Comparison of ENCODE assay signal across 8 cellular contexts in genomic region chr13:44259045-44260042, GRCh38.
DNase-seq lines count a peak whose midpoint lies in the region; ATAC-seq and TF ChIP-seq lines count a peak whose summit lies in the region.

No MANE protein-coding gene starts in this region.

- H3K4me1 Mint-ChIP-seq in CD8-positive, alpha-beta memory T cell, result peaks cover 13 to 25% (median 17%) of the 10 kb centered on the region in 3 donors

- peaks cover 17% of the 10 kb centered on the region for H3K4me1 ChIP-seq in CD8-positive, alpha-beta memory T cell (ENCODE audit: insufficient read depth, low read length)
- peaks cover 28% of the 10 kb centered on the region for H3K4me1 ChIP-seq in skeletal muscle satellite cell (ENCODE audit: control insufficient read depth, insufficient read depth, low read length)

- peak in 4 of 5 donors; percentile 13 to 79 (median 30) for DNase-seq in CD8-positive, alpha-beta memory T cell
- DNase-seq in HL-60 (ENCODE audit: low read depth in 1 of 2, low spot score in 1 of 2) (peak; percentile 66 to 95), cerebellar cortex (ENCODE audit: low spot score) (peak; percentile 33), foreskin melanocyte (no peak), NCI-H446 (lab: John Stamatoyannopoulos, UW) (no peak)

- peaks cover 1 to 5% of the 10 kb centered on the region in 2 donors for H3K27me3 Mint-ChIP-seq in CD8-positive, alpha-beta memory T cell

- POLR2A ChIA-PET in CD8-positive, alpha-beta memory T cell (lab: Charles Lee), result interaction anchor here (0.7 kb wide), 1 partner anchor 228 kb away, joined by 7 read pairs; no protein-coding TSS in a partner anchor

- no peaks in the 10 kb centered on the region for H3K9me3 ChIP-seq in CD8-positive, alpha-beta memory T cell (ENCODE audit: low read length)
- H3K9me3 ChIP-seq in skeletal muscle satellite cell (replicated peaks; ENCODE audit: low read length), result no peaks in the 10 kb centered on the region

- H3K4me2 ChIP-seq in skeletal muscle satellite cell (ENCODE audit: low read length), result peak overlapping the region; percentile 71

- H3K4me3 Mint-ChIP-seq in CD8-positive, alpha-beta memory T cell, result peak overlapping the region; percentile 13 to 81 (median 66)

- H3K9ac ChIP-seq in skeletal muscle satellite cell (ENCODE audit: low read depth, low read length), result peak overlapping the region; percentile 41

- H3K27ac ChIP-seq in CD8-positive, alpha-beta memory T cell (ENCODE audit: low read depth, low read length), result peak overlapping the region; percentile 32
- peak overlapping the region; percentile 56 for H3K27ac ChIP-seq in HL-60 (replicated peaks)

- peak; percentile 27 for ATAC-seq in GM19468 (IDR thresholded peaks at IDR 0.05; ENCODE audit: extremely low read depth, unreplicated experiment)
- ATAC-seq in activated CD4-positive, CD25-positive, alpha-beta regulatory T cell treated with anti-CD3 and anti-CD28 coated beads, Interleukin-2, amount 50 U/mL, for 24 hours, result peak; percentile 86 to 89

- H3K36me3 Mint-ChIP-seq in CD8-positive, alpha-beta memory T cell, result no peaks in the 10 kb centered on the region

- no peaks in the 10 kb centered on the region for H3K36me3 ChIP-seq in CD8-positive, alpha-beta memory T cell (ENCODE audit: insufficient read depth, low read length)
- H3K36me3 ChIP-seq in skeletal muscle satellite cell (ENCODE audit: insufficient read depth, low read length), result no peaks in the 10 kb centered on the region

- H3K27me3 ChIP-seq in CD8-positive, alpha-beta memory T cell (ENCODE audit: insufficient read depth, low read length, poor library complexity, severe bottlenecking), result no peaks in the 10 kb centered on the region
- no peaks in the 10 kb centered on the region for H3K27me3 ChIP-seq in HL-60 (ENCODE audit: insufficient read depth, poor library complexity, severe bottlenecking)
- H3K27me3 ChIP-seq in skeletal muscle satellite cell (ENCODE audit: control insufficient read depth, insufficient read depth, low read length), result no peaks in the 10 kb centered on the region

- TF ChIP-seq CTCF in HL-60 (IDR thresholded peaks at IDR 0.05; ENCODE audit: insufficient read depth, low read length), result no peak

- CTCF ChIA-PET in CD8-positive, alpha-beta memory T cell (lab: Charles Lee), result interaction anchor here (1.1 to 1.5 kb wide), 2 partner anchors 17 to 22 kb away, joined by 3 read pairs; no protein-coding TSS in a partner anchor

- no peaks in the 10 kb centered on the region for H3K9me3 Mint-ChIP-seq in CD8-positive, alpha-beta memory T cell

- peak overlapping the region in 7 of 8 donors; percentile 1 to 91 (median 82) for H3K27ac Mint-ChIP-seq in CD8-positive, alpha-beta memory T cell

- no peak overlapping the region for H3K4me3 ChIP-seq in CD8-positive, alpha-beta memory T cell (ENCODE audit: low read length)
- H3K4me3 ChIP-seq in HL-60 (replicated peaks; ENCODE audit: insufficient read depth, low read length) (no peak overlapping the region), skeletal muscle satellite cell (ENCODE audit: low read length) (no peak overlapping the region)

Comparison
In these comparisons a context has a peak if more than half of its experiments do, and no peak if none do; other contexts are left out.
1. DNase-seq: peak in CD8-positive, alpha-beta memory T cell (4 of 5), HL-60 (2 of 2) and cerebellar cortex (single experiment); none in foreskin melanocyte (single experiment) and NCI-H446 (0 of 2).